1 cellular context compared by ENCODE assay signal in the genomic region with DNA sequence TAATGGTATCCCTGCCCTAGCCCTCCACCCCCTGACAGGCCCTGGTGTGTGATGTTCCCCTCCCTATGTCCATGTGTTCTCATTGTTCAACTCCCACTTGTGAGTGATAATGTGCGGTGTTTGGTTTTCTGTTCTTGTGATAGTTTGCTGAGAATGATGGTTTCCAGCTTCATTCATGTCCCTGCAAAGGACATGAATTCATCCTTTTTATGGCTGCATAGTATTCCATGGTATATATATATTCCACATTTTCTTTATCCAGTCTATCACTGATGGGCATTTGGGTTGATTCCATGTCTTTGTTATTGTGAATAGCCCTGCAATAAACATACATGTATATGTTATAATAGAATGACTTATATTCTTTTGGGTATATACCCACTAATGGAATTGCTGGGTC.
TF ChIP-seq lines count a peak whose summit lies in the region.
"Not testable (repeated sequence)": the region's sequence is repeated elsewhere in the genome, so short reads cannot be mapped to it uniquely, and the experiment has no call there.

No MANE protein-coding gene starts in this region.

- not testable (repeated sequence) for H3K27ac ChIP-seq in HEK293 (ENCODE audit: extremely low read depth, low read depth, low read length)

- POLR2A ChIA-PET in HEK293 (lab: Yijun Ruan, JAX): not testable (repeated sequence)

- not testable (repeated sequence) for H3K4me1 ChIP-seq in HEK293 (ENCODE audit: control insufficient read depth, insufficient read depth, low read length)

- not testable (repeated sequence) for H3K4me3 ChIP-seq in HEK293 (ENCODE audit: low read depth, low read length)

- not testable (repeated sequence) for TF ChIP-seq CTCF in HEK293 (tag by site-specific recombination; IDR thresholded peaks at IDR 0.05)

- CTCF ChIA-PET in HEK293 (lab: Yijun Ruan, JAX): not testable (repeated sequence)

- not testable (repeated sequence) for H3K36me3 ChIP-seq in HEK293 (ENCODE audit: control insufficient read depth in 2 of 2, insufficient read depth in 1 of 2, low read length in 2 of 2)

- H3K9me3 ChIP-seq in HEK293 (ENCODE audit: control insufficient read depth, insufficient read depth, low read depth, low read length): not testable (repeated sequence)

TF ChIP-seq in HEK293, 187 proteins besides CTCF, POLR2A, EP300 and RAD21:
- peak; percentile 91 for TF ChIP-seq ZNF146 (tag by site-specific recombination; IDR thresholded peaks at IDR 0.05)
